In the genomic region with DNA sequence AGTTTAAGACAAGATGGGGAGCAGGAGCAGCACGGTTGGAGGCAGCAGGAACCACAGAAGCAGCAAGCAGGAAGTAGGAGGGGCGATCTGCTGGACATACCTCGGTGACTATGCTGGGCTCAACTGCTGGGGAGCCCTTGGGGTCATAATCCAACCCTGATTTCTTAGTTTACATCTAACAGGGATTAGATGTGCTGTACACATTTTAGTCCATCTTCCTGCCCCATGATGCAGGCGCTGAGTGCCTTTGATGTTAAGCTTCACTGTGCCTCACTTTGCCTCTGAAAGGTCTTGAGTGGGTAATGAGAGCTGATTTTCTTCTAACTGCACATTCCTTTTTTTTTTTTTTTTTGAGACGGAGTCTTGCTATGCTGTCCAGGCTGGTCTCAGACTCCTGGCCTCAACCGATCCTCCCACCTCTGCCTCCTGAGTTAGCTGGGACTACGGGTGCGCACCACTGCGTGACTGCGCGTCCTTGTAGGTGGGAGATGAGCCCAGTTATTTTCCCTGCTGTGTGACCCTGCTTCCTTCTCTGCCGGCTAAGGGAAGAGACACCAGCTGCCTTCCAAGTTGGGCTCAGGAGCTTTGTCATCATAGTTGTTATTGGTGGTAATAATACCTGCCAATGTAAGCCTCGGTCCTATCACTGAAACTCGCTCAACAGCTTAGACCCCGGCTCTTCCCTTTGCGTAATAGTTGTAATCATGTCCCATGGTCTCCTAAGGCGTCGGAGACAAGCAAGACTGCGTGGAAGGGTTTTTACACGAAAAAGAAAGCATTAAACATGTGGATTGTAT, we compare ENCODE assay signal across 1 cellular context.
TF ChIP-seq lines count a peak whose summit lies in the region.

No MANE protein-coding gene starts in this region.

TF ChIP-seq in H1, 55 proteins besides CTCF, POLR2A, EP300 and RAD21 (continued from another document):
- TF ChIP-seq SIN3A (conservative IDR thresholded peaks at IDR 0.05 in 1 of 2, IDR thresholded peaks at IDR 0.05 in 1 of 2; ENCODE audit: low read depth in 1 of 2, low read length in 2 of 2), result no peak
- TF ChIP-seq CEBPB (IDR thresholded peaks at IDR 0.05; ENCODE audit: low read depth, low read length), result peak; percentile 6; the same call in 1 of the 2 replicates
- peak; percentile 82; the same call in 1 of the 2 replicates for TF ChIP-seq KDM1A (IDR thresholded peaks at IDR 0.05; ENCODE audit: borderline replicate concordance, low read length)
